Comparison of ENCODE assay signal across 14 cellular contexts in the genomic region with DNA sequence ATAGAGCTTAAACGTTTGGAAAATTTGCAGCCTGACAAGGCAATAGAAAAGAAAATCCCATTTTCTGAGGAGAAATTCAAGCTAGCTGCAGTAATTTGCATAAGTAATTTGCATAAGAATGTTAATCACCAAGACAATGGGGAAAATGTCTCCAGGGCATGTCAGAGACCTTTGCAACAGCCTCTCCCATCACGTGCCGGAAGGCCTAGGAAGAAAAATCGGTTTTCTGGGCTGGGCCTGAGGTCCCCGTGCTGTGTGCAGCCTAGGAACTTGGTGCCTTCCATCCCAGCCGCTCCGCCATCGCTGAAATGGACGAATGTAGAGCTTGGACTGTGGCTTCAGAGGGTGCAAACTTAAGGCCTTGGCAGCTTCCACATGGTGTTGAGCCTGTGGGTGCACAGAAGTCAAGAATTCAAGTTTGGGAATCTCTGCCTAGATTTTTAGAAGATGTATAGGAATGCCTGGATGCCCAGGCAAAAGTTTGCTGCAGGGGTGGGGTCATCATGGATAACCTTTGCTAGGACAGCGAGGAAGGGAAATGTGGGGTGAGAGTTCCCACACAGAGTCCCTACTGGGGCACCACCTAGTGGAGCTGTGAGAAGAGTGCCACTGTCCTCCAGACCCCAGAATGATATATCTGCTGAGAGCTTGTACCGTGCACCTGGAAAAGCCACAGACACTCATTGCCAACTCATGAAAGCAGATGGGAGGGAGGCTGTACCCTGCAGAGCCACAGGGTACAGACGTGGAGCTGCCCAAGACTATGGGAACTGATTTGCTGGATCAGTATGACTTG.
DNase-seq lines count a peak whose midpoint lies in the region; ATAC-seq, FAIRE-seq and TF ChIP-seq lines count a peak whose summit lies in the region.
"Had no signal": no experiment of that assay in that cellular context is flagged by ENCODE, and none has a peak within 500 bp of the region (broad histone marks: within the 10 kb centered on the region; RNA-seq: fewer than 3 reads in every experiment).

No MANE protein-coding gene starts in this region.

- H3K9me3 ChIP-seq in H1 (ENCODE audit: insufficient read depth in 2 of 2, low read depth in 1 of 2, low read length in 1 of 2): peaks cover 0 to 5% of the 10 kb centered on the region in 2 experiments; a peak in 2 of 4 replicates
- H3K9me3 ChIP-seq: upper lobe of left lung had no signal

- peak overlapping the region; percentile 98 for H2BK120ac ChIP-seq in H1 (replicated peaks; ENCODE audit: low read depth, low read length)

- no peak overlapping the region for H2BK15ac ChIP-seq in H1 (ENCODE audit: low read length)

- peaks cover 0 to 21% (median 7%) of the 10 kb centered on the region in 4 experiments; a peak in 4 of 7 replicates for H3K4me1 ChIP-seq in H1 (replicated peaks in 1 of 4; ENCODE audit: control insufficient read depth in 3 of 4, insufficient read depth in 4 of 4, low read length in 3 of 4)
- H3K4me1 ChIP-seq: upper lobe of left lung had no signal

- no peaks in the 10 kb centered on the region for H3K79me1 ChIP-seq in H1 (ENCODE audit: low read depth, low read length)

- no peak overlapping the region; the same call in 1 of the 2 replicates for H2BK20ac ChIP-seq in H1 (ENCODE audit: low read length)

- H3K27me3 ChIP-seq in H1 (replicated peaks in 1 of 4; ENCODE audit: control insufficient read depth in 3 of 4, extremely low read depth in 1 of 4, insufficient read depth in 3 of 4, low read length in 3 of 4): no peaks in the 10 kb centered on the region
- H3K27me3 ChIP-seq: upper lobe of left lung had no signal

- POLR2A ChIA-PET in H1 (lab: Charles Lee; ENCODE audit: partially characterized antibody): interaction anchor here (1.0 to 1.6 kb wide), 5 partner anchors 9 to 164 kb away, joined by 3 to 8 read pairs (median 4); a partner anchor contains a TSS

- peak overlapping the region; percentile 84 for H3K18ac ChIP-seq in H1 (ENCODE audit: extremely low read depth, low read length)

- peak overlapping the region; percentile 97 for H4K91ac ChIP-seq in H1 (replicated peaks; ENCODE audit: insufficient read length, low read length)

- TF ChIP-seq CTCF in H1 (IDR thresholded peaks at IDR 0.05; ENCODE audit: control extremely low read depth in 1 of 3, insufficient read depth in 1 of 3, low read depth in 1 of 3, low read length in 3 of 3) (peak; percentile 25 to 61 (median 38)), retinal pigment epithelial cell (conservative IDR thresholded peaks at IDR 0.05; ENCODE audit: low read depth, low read length) (peak; percentile 29)

- no peak overlapping the region for H3K14ac ChIP-seq in H1 (ENCODE audit: insufficient read length)

- no peak overlapping the region for H3K23ac ChIP-seq in H1 (ENCODE audit: insufficient read length)

- peak overlapping the region; percentile 1 for H3K56ac ChIP-seq in H1 (replicated peaks; ENCODE audit: insufficient read length, low read depth, low read length)

- peak overlapping the region; percentile 94 for H2BK12ac ChIP-seq in H1 (ENCODE audit: low read depth, low read length)

- DNase-seq in DMS53 (lab: John Stamatoyannopoulos, UW): peak; percentile 19
- DNase-seq in DMS53 treated with DMSO at 0.1 percent for 48 hours (lab: John Stamatoyannopoulos, UW; ENCODE audit: unreplicated experiment): no peak
- peak; percentile 4 for DNase-seq in NCI-H69 (lab: John Stamatoyannopoulos, UW)
- DNase-seq in H1 (ENCODE audit: low read depth in 1 of 2, low spot score in 2 of 2): peak in 1 of 2 experiments; percentile 43
- DNase-seq in retinal pigment epithelial cell (ENCODE audit: low read depth): no peak
- no peak for DNase-seq in hypothalamus (lab: John Stamatoyannopoulos, UW)
- no peak for DNase-seq in erythroblast (lab: John Stamatoyannopoulos, UW)
- DNase-seq: activated B cell treated with CpG ODN at 0.5 μM for 24 hours; effector CD4-positive, alpha-beta T cell; NCI-H1105; NCI-H524 treated with DMSO at 0.1 percent for 48 hours had no signal

- FAIRE-seq in H1 (lab: Jason Lieb, UNC): peak; percentile 90
- FAIRE-seq: A204.1 had no signal

- TF ChIP-seq EP300 in H1 (IDR thresholded peaks at IDR 0.05; ENCODE audit: borderline replicate concordance in 1 of 2, low read depth in 2 of 2, low read length in 2 of 2): no peak

- ATAC-seq in HG02970 (IDR thresholded peaks at IDR 0.05; ENCODE audit: low FRiP score, unreplicated experiment): no peak

- H3K36me3 ChIP-seq in H1 (ENCODE audit: control insufficient read depth in 2 of 4, insufficient read depth in 4 of 4, low read length in 3 of 4): peaks cover 0 to 27% (median 2%) of the 10 kb centered on the region in 4 experiments; a peak in 2 of 8 replicates
- H3K36me3 ChIP-seq: upper lobe of left lung had no signal

- peak overlapping the region; percentile 86 for H2BK5ac ChIP-seq in H1 (ENCODE audit: low read depth, low read length)

- 48% methylated on average over 12 of the region's 12 CpGs; no CpG with 5 or more reads in 1 of the 2 experiments for WGBS in H1 (ENCODE audit: extremely low coverage in 1 of 2, insufficient coverage in 1 of 2, insufficient read length in 1 of 2, insufficient replicate concordance in 2 of 2, low coverage in 1 of 2, low lambda C conversion rate in 2 of 2, missing lambda C conversion rate in 1 of 2), 2 experiments

- H4K8ac ChIP-seq in H1 (ENCODE audit: extremely low read depth, insufficient read depth, low read length): peak overlapping the region; percentile 96; the same call in 1 of the 2 replicates

- peak; percentile 46 to 62 for TF ChIP-seq RAD21 in H1 (IDR thresholded peaks at IDR 0.05 in 1 of 2, conservative IDR thresholded peaks at IDR 0.05 in 1 of 2; ENCODE audit: low read depth in 2 of 2, low read length in 2 of 2)

- H3K4me3 ChIP-seq in H1 (ENCODE audit: extremely low read depth in 1 of 4, insufficient read depth in 2 of 4, low read depth in 3 of 4, low read length in 4 of 4) (peak overlapping the region in 1 of 4 experiments; percentile 44; a peak in 1 of 8 replicates), retinal pigment epithelial cell (ENCODE audit: low read length) (no peak overlapping the region)
- H3K4me3 ChIP-seq: upper lobe of left lung had no signal

- H3K23me2 ChIP-seq in H1 (ENCODE audit: low read depth, low read length): no peaks in the 10 kb centered on the region

- peak overlapping the region; percentile 2 to 53; a peak in 3 of 4 replicates for H3K4me2 ChIP-seq in H1 (ENCODE audit: insufficient read depth in 1 of 2, low read depth in 2 of 2, low read length in 2 of 2)

- peak overlapping the region; percentile 96 for H2AK5ac ChIP-seq in H1 (ENCODE audit: low read depth, low read length)

- no peaks in the 10 kb centered on the region for H4K20me1 ChIP-seq in H1 (replicated peaks in 1 of 2; ENCODE audit: control insufficient read depth in 1 of 2, insufficient read depth in 2 of 2, low read length in 2 of 2)

- CTCF ChIA-PET in H1 (lab: Charles Lee; ENCODE audit: partially characterized antibody): interaction anchor here (0.6 to 1.5 kb wide), 12 partner anchors 9 to 1667 kb away, joined by 3 to 5 read pairs (median 3); no protein-coding TSS in a partner anchor

- TF ChIP-seq POLR2A in H1 (IDR thresholded peaks at IDR 0.05; ENCODE audit: control extremely low read depth in 1 of 2, low read depth in 2 of 2, low read length in 2 of 2) (no peak; a peak in 1 of 3 replicates), erythroblast (IDR thresholded peaks at IDR 0.05; ENCODE audit: low read length) (no peak)

- peak overlapping the region; percentile 93 for H3K27ac ChIP-seq in H1 (ENCODE audit: low read depth, low read length)
- H3K27ac ChIP-seq: upper lobe of left lung had no signal

- peak overlapping the region; percentile 73 for H3K4ac ChIP-seq in H1 (replicated peaks; ENCODE audit: insufficient read length, low read depth, low read length)

- H2AFZ ChIP-seq in H1 (ENCODE audit: low read length): no peak overlapping the region

- H3K79me2 ChIP-seq in H1 (ENCODE audit: control insufficient read depth in 1 of 2, insufficient read depth in 2 of 2, low read length in 2 of 2): peaks cover 0 to 74% of the 10 kb centered on the region in 2 experiments; a peak in 3 of 4 replicates

- H3K9ac ChIP-seq in H1 (replicated peaks in 1 of 4; ENCODE audit: extremely low read depth in 1 of 4, low read depth in 3 of 4, low read length in 3 of 4): peak overlapping the region in 1 of 4 experiments; percentile 50; a peak in 2 of 7 replicates

- peak overlapping the region; percentile 54 for H4K5ac ChIP-seq in H1 (ENCODE audit: insufficient read length, low read depth, low read length)

TF ChIP-seq in H1, 55 proteins besides CTCF, POLR2A, EP300 and RAD21 (continues in another document):
- TF ChIP-seq EGR1 (IDR thresholded peaks at IDR 0.05; ENCODE audit: borderline replicate concordance, low read depth, low read length) (no peak), CEBPB (IDR thresholded peaks at IDR 0.05; ENCODE audit: low read depth, low read length) (peak; percentile 51; the same call in 1 of the 2 replicates), YY1 (IDR thresholded peaks at IDR 0.05; ENCODE audit: low read depth, low read length) (no peak)
- TF ChIP-seq, protein P1, sequence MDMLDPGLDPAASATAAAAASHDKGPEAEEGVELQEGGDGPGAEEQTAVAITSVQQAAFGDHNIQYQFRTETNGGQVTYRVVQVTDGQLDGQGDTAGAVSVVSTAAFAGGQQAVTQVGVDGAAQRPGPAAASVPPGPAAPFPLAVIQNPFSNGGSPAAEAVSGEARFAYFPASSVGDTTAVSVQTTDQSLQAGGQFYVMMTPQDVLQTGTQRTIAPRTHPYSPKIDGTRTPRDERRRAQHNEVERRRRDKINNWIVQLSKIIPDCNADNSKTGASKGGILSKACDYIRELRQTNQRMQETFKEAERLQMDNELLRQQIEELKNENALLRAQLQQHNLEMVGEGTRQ (IDR thresholded peaks at IDR 0.05; ENCODE audit: low read length): peak; percentile 83
- TF ChIP-seq, protein P2, sequence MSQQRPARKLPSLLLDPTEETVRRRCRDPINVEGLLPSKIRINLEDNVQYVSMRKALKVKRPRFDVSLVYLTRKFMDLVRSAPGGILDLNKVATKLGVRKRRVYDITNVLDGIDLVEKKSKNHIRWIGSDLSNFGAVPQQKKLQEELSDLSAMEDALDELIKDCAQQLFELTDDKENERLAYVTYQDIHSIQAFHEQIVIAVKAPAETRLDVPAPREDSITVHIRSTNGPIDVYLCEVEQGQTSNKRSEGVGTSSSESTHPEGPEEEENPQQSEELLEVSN (IDR thresholded peaks at IDR 0.05): peak; percentile 72
- TF ChIP-seq, protein P3, sequence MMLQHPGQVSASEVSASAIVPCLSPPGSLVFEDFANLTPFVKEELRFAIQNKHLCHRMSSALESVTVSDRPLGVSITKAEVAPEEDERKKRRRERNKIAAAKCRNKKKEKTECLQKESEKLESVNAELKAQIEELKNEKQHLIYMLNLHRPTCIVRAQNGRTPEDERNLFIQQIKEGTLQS (IDR thresholded peaks at IDR 0.05; ENCODE audit: insufficient read depth, low read depth, low read length): 0 out of 2 replicates have a peak, but pooled peaks have one; percentile 28

Comparison
In these comparisons a context has a peak if more than half of its experiments do, and no peak if none do; other contexts are left out.
1. DNase-seq: peak in DMS53 (single experiment) and NCI-H69 (single experiment); none in DMS53 treated with DMSO at 0.1 percent for 48 hours (single experiment), retinal pigment epithelial cell (single experiment), hypothalamus (0 of 51) and erythroblast (0 of 2).